ENCODE assay signal across 19 cellular contexts in genomic region chr5:152593388-152593787, GRCh38.
DNase-seq lines count a peak whose midpoint lies in the region; ATAC-seq and TF ChIP-seq lines count a peak whose summit lies in the region.
"Had no signal": no experiment of that assay in that cellular context is flagged by ENCODE, and none has a peak within 500 bp of the region (broad histone marks: within the 10 kb centered on the region; RNA-seq: fewer than 3 reads in every experiment).

No MANE protein-coding gene starts in this region.

- no peaks in the 10 kb centered on the region for H3K27me3 Mint-ChIP-seq in activated T-helper 1 cell treated with anti-CD3 and anti-CD28 coated beads, Interleukin-12 subunit alpha, Interleukin-12 subunit beta, Interleukin-2, Interleukin-4 antibody, amounts not matched to agents 30 ng/mL and 10 ng/mL and 1 ng/mL, durations not matched to agents 14 hours and 24 hours and 36 hours (ENCODE audit: insufficient read depth)
- H3K27me3 Mint-ChIP-seq: IgD-negative memory B cell had no signal

- no peak overlapping the region for H3K27ac ChIP-seq in A673 (ENCODE audit: low read depth, low read length, poor library complexity, severe bottlenecking)
- H3K27ac ChIP-seq: adrenal gland, esophagus squamous epithelium, lower lobe of right lung had no signal

- H3K27me3 ChIP-seq in A673 (replicated peaks; ENCODE audit: insufficient read depth, low read depth, low read length, poor library complexity), result no peaks in the 10 kb centered on the region
- H3K27me3 ChIP-seq: adrenal gland, esophagus squamous epithelium had no signal

- no peak overlapping the region for H3K4me3 Mint-ChIP-seq in activated T-helper 1 cell treated with anti-CD3 and anti-CD28 coated beads, Interleukin-12 subunit alpha, Interleukin-12 subunit beta, Interleukin-2, Interleukin-4 antibody, amounts not matched to agents 30 ng/mL and 10 ng/mL and 1 ng/mL, durations not matched to agents 14 hours and 24 hours and 36 hours
- H3K4me3 Mint-ChIP-seq: IgD-negative memory B cell; natural killer cell; stimulated activated effector memory CD8-positive, alpha-beta T cell treated with anti-CD3 and anti-CD28 coated beads, Interleukin-12 subunit alpha, Interleukin-12 subunit beta, amount 100 ng/mL, for 72 hours had no signal

- no peaks in the 10 kb centered on the region for H3K9me3 ChIP-seq in A673 (ENCODE audit: low read depth, low read length, poor library complexity, severe bottlenecking)
- H3K9me3 ChIP-seq: adrenal gland, esophagus squamous epithelium, lower lobe of right lung had no signal

- no peak overlapping the region for H3K27ac Mint-ChIP-seq in activated T-helper 1 cell treated with anti-CD3 and anti-CD28 coated beads, Interleukin-12 subunit alpha, Interleukin-12 subunit beta, Interleukin-2, Interleukin-4 antibody, amounts not matched to agents 30 ng/mL and 10 ng/mL and 1 ng/mL, durations not matched to agents 14 hours and 24 hours and 36 hours
- H3K27ac Mint-ChIP-seq: IgD-negative memory B cell; natural killer cell; stimulated activated effector memory CD8-positive, alpha-beta T cell treated with anti-CD3 and anti-CD28 coated beads, Interleukin-12 subunit alpha, Interleukin-12 subunit beta, amount 100 ng/mL, for 72 hours had no signal

- ATAC-seq in HG03108 (IDR thresholded peaks at IDR 0.05; ENCODE audit: unreplicated experiment), result no peak
- ATAC-seq: lower lobe of right lung; natural killer cell; right cardiac atrium; stimulated activated effector memory CD8-positive, alpha-beta T cell treated with anti-CD3 and anti-CD28 coated beads, Interleukin-12 subunit alpha, Interleukin-12 subunit beta, amount 100 ng/mL, for 72 hours had no signal

- CTCF ChIA-PET in A673 (lab: Charles Lee), result no interaction called here

- H3K4me1 ChIP-seq in A673 (ENCODE audit: insufficient read depth, low read length, poor library complexity, severe bottlenecking), result no peaks in the 10 kb centered on the region
- H3K4me1 ChIP-seq: adrenal gland, esophagus squamous epithelium, lower lobe of right lung had no signal

- H3K4me3 ChIP-seq in A673 (ENCODE audit: low read depth, low read length, poor library complexity, severe bottlenecking) (no peak overlapping the region), epithelial cell of proximal tubule (ENCODE audit: low read depth, low read length) (no peak overlapping the region)
- H3K4me3 ChIP-seq: adrenal gland, esophagus squamous epithelium, lower lobe of right lung had no signal

- H3K36me3 Mint-ChIP-seq in activated T-helper 1 cell treated with anti-CD3 and anti-CD28 coated beads, Interleukin-12 subunit alpha, Interleukin-12 subunit beta, Interleukin-2, Interleukin-4 antibody, amounts not matched to agents 30 ng/mL and 10 ng/mL and 1 ng/mL, durations not matched to agents 14 hours and 24 hours and 36 hours (ENCODE audit: low read depth), result no peaks in the 10 kb centered on the region
- H3K36me3 Mint-ChIP-seq: IgD-negative memory B cell; natural killer cell; stimulated activated effector memory CD8-positive, alpha-beta T cell treated with anti-CD3 and anti-CD28 coated beads, Interleukin-12 subunit alpha, Interleukin-12 subunit beta, amount 100 ng/mL, for 72 hours had no signal

- POLR2A ChIA-PET in A673 (lab: Charles Lee; ENCODE audit: low non-redundant PET), result no interaction called here

- peak; percentile 38; the same call in 1 of the 2 replicates for TF ChIP-seq CTCF in A673 (conservative IDR thresholded peaks at IDR 0.05; ENCODE audit: low read depth, low read length)
- 0 out of 3 replicates have a peak, but pooled peaks have one; percentile 26 for TF ChIP-seq CTCF in GM12872 (IDR thresholded peaks at IDR 0.05; ENCODE audit: insufficient read depth, low read depth, low read length)
- TF ChIP-seq CTCF in epithelial cell of proximal tubule (conservative IDR thresholded peaks at IDR 0.05; ENCODE audit: low read depth, low read length), result peak; percentile 24

- intact Hi-C loops in A673 (cut with micrococcal nuclease; ENCODE audit: unreplicated experiment), result no loop called here
- intact Hi-C loops in activated T-helper 1 cell treated with anti-CD3 and anti-CD28 coated beads, Interleukin-12 subunit alpha, Interleukin-12 subunit beta, Interleukin-2, Interleukin-4 antibody, amounts not matched to agents 30 ng/mL and 10 ng/mL and 1 ng/mL, durations not matched to agents 14 hours and 24 hours and 36 hours (cut with micrococcal nuclease), result no loop called here

- no TSS peak for BruUV-seq in A673 (replicated peaks; lab: Mats Ljungman, UMichigan)

- peaks cover 9% of the 10 kb centered on the region for H3K9me3 Mint-ChIP-seq in activated T-helper 1 cell treated with anti-CD3 and anti-CD28 coated beads, Interleukin-12 subunit alpha, Interleukin-12 subunit beta, Interleukin-2, Interleukin-4 antibody, amounts not matched to agents 30 ng/mL and 10 ng/mL and 1 ng/mL, durations not matched to agents 14 hours and 24 hours and 36 hours

- DNase-seq in A673 (ENCODE audit: low spot score), result peak; percentile 5
- peak; percentile 49 for DNase-seq in NCI-H69 (lab: John Stamatoyannopoulos, UW)
- no peak for DNase-seq in epithelial cell of proximal tubule (ENCODE audit: low read depth)
- DNase-seq in stimulated activated CD4-positive, alpha-beta T cell treated with anti-CD3 and anti-CD28 coated beads, Interleukin-4, amount 100 ng/mL, for 24 hours, result no peak
- DNase-seq in activated T-helper 1 cell treated with anti-CD3 and anti-CD28 coated beads, Interleukin-12 subunit alpha, Interleukin-12 subunit beta, Interleukin-2, Interleukin-4 antibody, amounts not matched to agents 30 ng/mL and 10 ng/mL and 1 ng/mL, durations not matched to agents 14 hours and 24 hours and 36 hours (ENCODE audit: low spot score), result no peak
- no peak for DNase-seq in activated naive CD4-positive, alpha-beta T cell treated with Interleukin-2 at 50 U/mL for 16 hours
- DNase-seq: activated T-cell treated with anti-CD3 and anti-CD28 coated beads for 4 hours; adrenal gland; esophagus squamous epithelium; lower lobe of right lung; natural killer cell; NCI-H1436 treated with DMSO at 0.1 percent for 48 hours; NCI-H774; right cardiac atrium; stimulated activated CD4-positive, alpha-beta T cell treated with anti-CD3 and anti-CD28 coated beads, Interleukin-2, amount 100 ng/mL, for 48 hours had no signal

- H3K4me1 Mint-ChIP-seq in activated T-helper 1 cell treated with anti-CD3 and anti-CD28 coated beads, Interleukin-12 subunit alpha, Interleukin-12 subunit beta, Interleukin-2, Interleukin-4 antibody, amounts not matched to agents 30 ng/mL and 10 ng/mL and 1 ng/mL, durations not matched to agents 14 hours and 24 hours and 36 hours (ENCODE audit: low read depth), result no peaks in the 10 kb centered on the region
- H3K4me1 Mint-ChIP-seq: IgD-negative memory B cell; natural killer cell; stimulated activated effector memory CD8-positive, alpha-beta T cell treated with anti-CD3 and anti-CD28 coated beads, Interleukin-12 subunit alpha, Interleukin-12 subunit beta, amount 100 ng/mL, for 72 hours had no signal

- H3K36me3 ChIP-seq in A673 (ENCODE audit: insufficient read depth, low read length, poor library complexity, severe bottlenecking), result no peaks in the 10 kb centered on the region
- H3K36me3 ChIP-seq: adrenal gland, esophagus squamous epithelium, lower lobe of right lung had no signal

Comparison
In these comparisons a context has a peak if more than half of its experiments do, and no peak if none do; other contexts are left out.
1. DNase-seq: peak in A673 (single experiment) and NCI-H69 (single experiment); none in epithelial cell of proximal tubule (single experiment), stimulated activated CD4-positive, alpha-beta T cell treated with anti-CD3 and anti-CD28 coated beads, Interleukin-4, amount 100 ng/mL, for 24 hours (single experiment), activated T-helper 1 cell treated with anti-CD3 and anti-CD28 coated beads, Interleukin-12 subunit alpha, Interleukin-12 subunit beta, Interleukin-2, Interleukin-4 antibody, amounts not matched to agents 30 ng/mL and 10 ng/mL and 1 ng/mL, durations not matched to agents 14 hours and 24 hours and 36 hours (single experiment) and activated naive CD4-positive, alpha-beta T cell treated with Interleukin-2 at 50 U/mL for 16 hours (single experiment).
2. Peak in every context shown above with its lines, with median percentiles within 50 percentile points of each other: CTCF ChIP-seq.